ENCODE assay signal across 10 cellular contexts in genomic region chr15:77630956-77631789, GRCh38. TPM values are rescaled to one million over a fixed set of nuclear protein-coding genes. Genes with fewer than 3 reads are reported as not detected.
A peak's percentile ranks its signal among the peaks of the same experiment; 100 is the strongest.
DNase-seq lines count a peak whose midpoint lies in the region; ATAC-seq, FAIRE-seq and TF ChIP-seq lines count a peak whose summit lies in the region.
"Had no signal": no experiment of that assay in that cellular context is flagged by ENCODE, and none has a peak within 500 bp of the region (broad histone marks: within the 10 kb centered on the region; RNA-seq: fewer than 3 reads in every experiment).

No MANE protein-coding gene starts in this region.

- H3K9me3 Mint-ChIP-seq in HFFc6 = no peaks in the 10 kb centered on the region
- no peaks in the 10 kb centered on the region for H3K9me3 Mint-ChIP-seq in activated T-helper 1 cell treated with anti-CD3 and anti-CD28 coated beads, Interleukin-12 subunit alpha, Interleukin-12 subunit beta, Interleukin-2, Interleukin-4 antibody, amounts not matched to agents 30 ng/mL and 10 ng/mL and 1 ng/mL, durations not matched to agents 14 hours and 24 hours and 36 hours

- intact Hi-C loops in K562 (cut with micrococcal nuclease) (loop anchor here (5.0 kb wide), 1 partner anchor 241 kb away; no protein-coding TSS in a partner anchor), spleen (cut with DNase I; ENCODE audit: low total_unique reads) (loop anchor here (10.0 kb wide), 1 partner anchor 194 kb away; no protein-coding TSS in a partner anchor)
- intact Hi-C loops in activated T-helper 1 cell treated with anti-CD3 and anti-CD28 coated beads, Interleukin-12 subunit alpha, Interleukin-12 subunit beta, Interleukin-2, Interleukin-4 antibody, amounts not matched to agents 30 ng/mL and 10 ng/mL and 1 ng/mL, durations not matched to agents 14 hours and 24 hours and 36 hours (cut with micrococcal nuclease) = no loop called here

- H3K9me3 ChIP-seq in K562 (replicated peaks; ENCODE audit: control insufficient read depth, insufficient read depth, low read depth, low read length) = no peaks in the 10 kb centered on the region
- no peaks in the 10 kb centered on the region for H3K9me3 ChIP-seq in iPS-18a (ENCODE audit: control insufficient read depth, low read depth, low read length)
- H3K9me3 ChIP-seq in spleen = no peaks in the 10 kb centered on the region

- H3K9me1 ChIP-seq in K562 (ENCODE audit: control insufficient read depth, insufficient read depth, low read length) = peaks cover 7% of the 10 kb centered on the region

- CTCF ChIA-PET in K562 (lab: Yijun Ruan, JAX; ENCODE audit: low intra/inter-chr PET ratio) = interaction anchor here (4.2 kb wide), 1 partner anchor 190 kb away, joined by 97 read pairs; no protein-coding TSS in a partner anchor

- H2AFZ ChIP-seq in K562 (ENCODE audit: low read depth, low read length) = no peak overlapping the region

- TF ChIP-seq EP300 in K562 (IDR thresholded peaks at IDR 0.05; ENCODE audit: low read length) = no peak

- H3K27me3 ChIP-seq in K562 (ENCODE audit: control insufficient read depth in 2 of 2, insufficient read depth in 2 of 2, low read length in 2 of 2) = peaks cover 0 to 9% of the 10 kb centered on the region in 2 experiments; a peak in 1 of 5 replicates
- H3K27me3 ChIP-seq in iPS-18a (ENCODE audit: control insufficient read depth, insufficient read depth, low read length) = peaks cover 11% of the 10 kb centered on the region
- H3K27me3 ChIP-seq in spleen (replicated peaks in 1 of 7) = peaks cover 8 to 68% (median 47%) of the 10 kb centered on the region in 7 donors

- WGBS in K562 (ENCODE audit: insufficient coverage, low coverage, missing lambda C conversion rate) = 53% methylated on average over 15 of the region's 20 CpGs
- WGBS in spleen, 5 donors = 22 to 26% (median 24%) methylated on average over 12 to 20 of the region's 20 CpGs

- BruUV-seq in K562 (replicated peaks; lab: Mats Ljungman, UMichigan) = TSS peak; percentile 35

- TF ChIP-seq POLR2A in K562 (conservative IDR thresholded peaks at IDR 0.05) (no peak), spleen (IDR thresholded peaks at IDR 0.05) (no peak)

- FAIRE-seq in K562 (lab: Jason Lieb, UNC) = no peak
- FAIRE-seq: GM12892 had no signal

- DNase-seq in HFFc6 = no peak
- peak in 1 of 4 experiments; percentile 32 for DNase-seq in K562 (ENCODE audit: extremely low read depth in 1 of 4, low spot score in 3 of 4)
- no peak for DNase-seq in spleen
- no peak for DNase-seq in activated T-helper 1 cell treated with anti-CD3 and anti-CD28 coated beads, Interleukin-12 subunit alpha, Interleukin-12 subunit beta, Interleukin-2, Interleukin-4 antibody, amounts not matched to agents 30 ng/mL and 10 ng/mL and 1 ng/mL, durations not matched to agents 14 hours and 24 hours and 36 hours (ENCODE audit: low spot score)
- no peak for DNase-seq in Kasumi-1 (lab: John Stamatoyannopoulos, UW)
- DNase-seq: NCI-H187 had no signal

- POLR2A ChIA-PET in K562 (lab: Yijun Ruan, JAX) = interaction anchor here (0.7 to 1.3 kb wide), 4 partner anchors 11 to 73 kb away, joined by 3 to 6 read pairs (median 4); no protein-coding TSS in a partner anchor

- H3K27me3 Mint-ChIP-seq in HFFc6 (ENCODE audit: insufficient read depth) = peaks cover 32% of the 10 kb centered on the region
- peaks cover 55% of the 10 kb centered on the region for H3K27me3 Mint-ChIP-seq in activated T-helper 1 cell treated with anti-CD3 and anti-CD28 coated beads, Interleukin-12 subunit alpha, Interleukin-12 subunit beta, Interleukin-2, Interleukin-4 antibody, amounts not matched to agents 30 ng/mL and 10 ng/mL and 1 ng/mL, durations not matched to agents 14 hours and 24 hours and 36 hours (ENCODE audit: insufficient read depth)

- H3K36me3 ChIP-seq in K562 (ENCODE audit: control insufficient read depth, insufficient read depth, low read length) = no peaks in the 10 kb centered on the region
- peaks cover 2% of the 10 kb centered on the region for H3K36me3 ChIP-seq in iPS-18a (ENCODE audit: control insufficient read depth, low read depth, low read length)
- H3K36me3 ChIP-seq in spleen = no peaks in the 10 kb centered on the region

- H4K20me1 ChIP-seq in K562 (replicated peaks; ENCODE audit: control insufficient read depth, insufficient read depth, low read length) = no peaks in the 10 kb centered on the region

- H3K27ac ChIP-seq in K562 (ENCODE audit: extremely low read depth, low read depth, low read length) = no peak overlapping the region
- H3K27ac ChIP-seq in iPS-18a (ENCODE audit: low read length) = no peak overlapping the region
- H3K27ac ChIP-seq in spleen = no peak overlapping the region

- no peaks in the 10 kb centered on the region for H3K4me1 Mint-ChIP-seq in HFFc6 (ENCODE audit: low read depth)
- H3K4me1 Mint-ChIP-seq in activated T-helper 1 cell treated with anti-CD3 and anti-CD28 coated beads, Interleukin-12 subunit alpha, Interleukin-12 subunit beta, Interleukin-2, Interleukin-4 antibody, amounts not matched to agents 30 ng/mL and 10 ng/mL and 1 ng/mL, durations not matched to agents 14 hours and 24 hours and 36 hours (ENCODE audit: low read depth) = peaks cover 10% of the 10 kb centered on the region

- H3K9ac ChIP-seq in K562 (ENCODE audit: insufficient read depth in 1 of 2, low read depth in 2 of 2, low read length in 2 of 2) = peak overlapping the region; percentile 62 to 92; a peak in 3 of 4 replicates
- H3K9ac ChIP-seq in iPS-18a (ENCODE audit: low read length) = peak overlapping the region; percentile 70

- H3K36me3 Mint-ChIP-seq in HFFc6 (ENCODE audit: low read depth) = no peaks in the 10 kb centered on the region
- H3K36me3 Mint-ChIP-seq in activated T-helper 1 cell treated with anti-CD3 and anti-CD28 coated beads, Interleukin-12 subunit alpha, Interleukin-12 subunit beta, Interleukin-2, Interleukin-4 antibody, amounts not matched to agents 30 ng/mL and 10 ng/mL and 1 ng/mL, durations not matched to agents 14 hours and 24 hours and 36 hours (ENCODE audit: low read depth) = no peaks in the 10 kb centered on the region

- peaks cover 27% of the 10 kb centered on the region for H3K79me2 ChIP-seq in K562 (ENCODE audit: control insufficient read depth, insufficient read depth, low read length)

- peak overlapping the region; percentile 48 for H3K4me3 ChIP-seq in K562
- H3K4me3 ChIP-seq in iPS-18a (ENCODE audit: low read length) = peak overlapping the region; percentile 76
- peak overlapping the region in 7 of 8 donors; percentile 26 to 73 (median 38) for H3K4me3 ChIP-seq in spleen

- TF ChIP-seq RAD21 in K562 (CRISPR knock-in tag; conservative IDR thresholded peaks at IDR 0.05 in 1 of 2, IDR thresholded peaks at IDR 0.05 in 1 of 2) = no peak

- ATAC-seq in K562 (no peak), GM21737 (IDR thresholded peaks at IDR 0.05; ENCODE audit: unreplicated experiment) (no peak), GM18502 (IDR thresholded peaks at IDR 0.05; ENCODE audit: poor library complexity, unreplicated experiment) (no peak)

- H3K4me3 Mint-ChIP-seq in HFFc6 = no peak overlapping the region
- no peak overlapping the region for H3K4me3 Mint-ChIP-seq in activated T-helper 1 cell treated with anti-CD3 and anti-CD28 coated beads, Interleukin-12 subunit alpha, Interleukin-12 subunit beta, Interleukin-2, Interleukin-4 antibody, amounts not matched to agents 30 ng/mL and 10 ng/mL and 1 ng/mL, durations not matched to agents 14 hours and 24 hours and 36 hours

- H3K27ac Mint-ChIP-seq in HFFc6 = no peak overlapping the region
- no peak overlapping the region for H3K27ac Mint-ChIP-seq in activated T-helper 1 cell treated with anti-CD3 and anti-CD28 coated beads, Interleukin-12 subunit alpha, Interleukin-12 subunit beta, Interleukin-2, Interleukin-4 antibody, amounts not matched to agents 30 ng/mL and 10 ng/mL and 1 ng/mL, durations not matched to agents 14 hours and 24 hours and 36 hours

- in situ Hi-C loops in K562 (cut with MboI) = no loop called here

- peak overlapping the region; percentile 60 for H3K4me2 ChIP-seq in K562 (ENCODE audit: insufficient read depth, low read length)

- peaks cover 25 to 60% of the 10 kb centered on the region in 2 experiments; a peak in 4 of 5 replicates for H3K4me1 ChIP-seq in K562 (replicated peaks in 1 of 2; ENCODE audit: control insufficient read depth in 2 of 2, insufficient read depth in 2 of 2, low read length in 2 of 2)
- H3K4me1 ChIP-seq in iPS-18a (ENCODE audit: control insufficient read depth, low read depth, low read length) = peaks cover 60% of the 10 kb centered on the region
- peaks cover 12 to 47% (median 33%) of the 10 kb centered on the region in 6 donors for H3K4me1 ChIP-seq in spleen

- TF ChIP-seq CTCF in HFFc6 (IDR thresholded peaks at IDR 0.05) (peak; percentile 32; the same call in 1 of the 2 replicates), K562 (IDR thresholded peaks at IDR 0.05 in 2 of 3, conservative IDR thresholded peaks at IDR 0.05 in 1 of 3; ENCODE audit: insufficient read depth in 2 of 3, low read depth in 1 of 3, low read length in 3 of 3) (no peak), spleen (IDR thresholded peaks at IDR 0.05 in 8 of 11, conservative IDR thresholded peaks at IDR 0.05 in 3 of 11) (peak in 5 of 11 experiments; percentile 13 to 50 (median 35))

RNA-seq across cellular contexts. Expression of gene LINGO1, which starts 1.5 kb away (rescaled TPM):
- under 1 TPM in 2 of 6 experiments, not detected in 4; 0.09 to 0.11 TPM for total RNA-seq in HFFc6 (2021; fragmentation: NEBNext Ultra II Directional; extraction: Animal tissue kit (Norgen Biotek cat#: 25700))
- total RNA-seq in K562 (2011; cell fraction: chromatin; rRNA removed; ENCODE audit: low replicate concordance) = 11.5 and 26.9 TPM in 2 replicates
- 18.7 and 19.2 TPM in 2 replicates for total RNA-seq in K562 (2011; cell fraction: nucleolus; rRNA removed)
- 24.1 and 38.6 TPM in 2 replicates for total RNA-seq in K562 (2011; cell fraction: nucleoplasm; rRNA removed)
- 2.1 and 3.3 TPM in 2 replicates for total RNA-seq in K562 (2014; rRNA removed)
- total RNA-seq in K562 (2014; rRNA removed; fragmentation: Illumina TruSeq; extraction: Trizol) = 0.65 and 0.73 TPM in 2 replicates
- 2.0 TPM in 2 replicates for total RNA-seq in K562 (2015; rRNA removed; fragmentation: Illumina TruSeq; extraction: Trizol)
- total RNA-seq in K562 (2021) = 14.3 and 14.8 TPM in 2 replicates
- 12.4 and 19.4 TPM in 2 replicates for polyA plus RNA-seq in K562 (2011; rRNA removed)
- 14.2 and 25.6 TPM in 2 replicates for polyA plus RNA-seq in K562 (2011; cell fraction: cytosol; rRNA removed)
- polyA plus RNA-seq in K562 (2011; cell fraction: nucleus; rRNA removed) = 10.6 and 19.2 TPM in 2 replicates
- polyA plus RNA-seq in K562 (2012) = 8.0 and 8.2 TPM in 2 replicates
- polyA plus RNA-seq in K562 (2014; fragmentation: Illumina TruSeq; extraction: Trizol) = 15.3 and 19.0 TPM in 2 replicates
- polyA plus RNA-seq in K562 (2014; fragmentation: Nextera tagmentation; extraction: Ambion mirVana) = under 1 TPM; 0.07 to 0.08 TPM
- 8.1 and 9.3 TPM in 2 replicates for polyA plus RNA-seq in K562 (2014; rRNA removed)
- polyA minus RNA-seq in K562 (2011; rRNA and poly(A)+ RNA removed) = 5.8 and 8.8 TPM in 2 replicates
- 14.6 and 15.2 TPM in 2 replicates for polyA minus RNA-seq in K562 (2011; cell fraction: cytosol; rRNA and poly(A)+ RNA removed)
- polyA minus RNA-seq in K562 (2011; cell fraction: nucleus; rRNA and poly(A)+ RNA removed) = 3.4 and 3.8 TPM in 2 replicates
- total RNA-seq in spleen = 1 to 10 TPM; 1.6 to 7.3 (median 3.8) TPM
- polyA plus RNA-seq in spleen = 1 to 10 TPM in 1 of 3 donors, under 1 TPM in 2; 0.46 to 1.2 (median 0.93) TPM
- not detected in 2 replicates for total RNA-seq in activated T-helper 1 cell treated with anti-CD3 and anti-CD28 coated beads, Interleukin-12 subunit alpha, Interleukin-12 subunit beta, Interleukin-2, Interleukin-4 antibody, amounts not matched to agents 30 ng/mL and 10 ng/mL and 1 ng/mL, durations not matched to agents 14 hours and 24 hours and 36 hours
